ENCODE assay signal across 20 cellular contexts in the genomic region with DNA sequence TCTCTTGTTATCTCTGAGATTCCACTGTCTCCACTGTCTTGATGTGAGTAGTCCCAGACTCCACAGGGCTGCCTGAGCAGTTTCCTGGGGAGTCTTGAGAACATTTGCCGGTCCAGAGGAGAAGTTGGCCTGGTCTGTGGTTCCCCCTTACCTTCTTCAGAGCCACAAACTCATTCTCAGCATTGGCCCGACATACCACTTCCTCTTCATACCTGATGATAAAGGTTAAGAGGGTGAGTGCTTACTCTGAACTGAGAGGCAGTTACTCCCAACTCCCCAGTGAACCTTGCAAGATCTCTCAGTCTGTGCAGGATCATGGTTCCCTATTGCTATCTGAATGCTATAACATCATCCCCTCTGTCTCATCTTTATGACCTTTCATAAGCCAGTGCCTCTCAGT. TPM values are rescaled to one million over a fixed set of nuclear protein-coding genes. Genes with fewer than 3 reads are reported as not detected.
A peak's percentile ranks its signal among the peaks of the same experiment; 100 is the strongest.
DNase-seq lines count a peak whose midpoint lies in the region; ATAC-seq lines count a peak whose summit lies in the region.
"Had no signal": no experiment of that assay in that cellular context is flagged by ENCODE, and none has a peak within 500 bp of the region (broad histone marks: within the 10 kb centered on the region; RNA-seq: fewer than 3 reads in every experiment).

No MANE protein-coding gene starts in this region.

- peak; percentile 31 for DNase-seq in activated naive CD4-positive, alpha-beta T cell treated with anti-CD3 and anti-CD28 coated beads, Interleukin-2, amount 10 ng/mL, durations not matched to agents 7 days and 5 days
- no peak for DNase-seq in activated naive CD4-positive, alpha-beta T cell treated with Interleukin-2 at 50 U/mL for 16 hours
- DNase-seq in T-cell = no peak
- DNase-seq in effector memory CD8-positive, alpha-beta T cell = no peak
- DNase-seq in stimulated activated naive B cell treated with anti-CD40 and anti-IgM and Interleukin-4, amounts not matched to agents 10 μg/mL and 1 μg/mL and 100 μg/mL, for 72 hours = peak; percentile 27
- no peak for DNase-seq in NCI-H2107 treated with DMSO at 0.1 percent for 48 hours (lab: John Stamatoyannopoulos, UW; ENCODE audit: unreplicated experiment)
- no peak for DNase-seq in activated effector memory CD4-positive, alpha-beta T cell treated with anti-CD3 and anti-CD28 coated beads, Interleukin-2, amount 50 U/mL, for 16 hours
- DNase-seq: C1 segment of cervical spinal cord, DND-41, NCI-H1105 treated with DMSO at 0.1 percent for 48 hours, NCI-H1694 treated with DMSO at 0.1 percent for 48 hours, NCI-H2107, NCI-H226, NCI-H524 treated with DMSO at 0.1 percent for 48 hours had no signal

- POLR2A ChIA-PET in T-cell (lab: Charles Lee) = no interaction called here

- no peak overlapping the region for H3K27ac Mint-ChIP-seq in activated naive CD4-positive, alpha-beta T cell treated with anti-CD3 and anti-CD28 coated beads, Interleukin-2, amount 10 ng/mL, durations not matched to agents 7 days and 5 days
- no peak overlapping the region for H3K27ac Mint-ChIP-seq in T-cell
- peak overlapping the region in 1 of 2 donors; percentile 84 for H3K27ac Mint-ChIP-seq in effector memory CD8-positive, alpha-beta T cell
- H3K27ac Mint-ChIP-seq in stimulated activated naive B cell treated with anti-CD40 and anti-IgM and Interleukin-4, amounts not matched to agents 10 μg/mL and 1 μg/mL and 100 μg/mL, for 72 hours = peak overlapping the region; percentile 56

- H3K27me3 Mint-ChIP-seq in activated naive CD4-positive, alpha-beta T cell treated with anti-CD3 and anti-CD28 coated beads, Interleukin-2, amount 10 ng/mL, durations not matched to agents 7 days and 5 days = peaks cover 27% of the 10 kb centered on the region
- H3K27me3 Mint-ChIP-seq in T-cell = peaks cover 0 to 3% of the 10 kb centered on the region in 2 donors
- peaks cover 10 to 18% of the 10 kb centered on the region in 2 donors for H3K27me3 Mint-ChIP-seq in effector memory CD8-positive, alpha-beta T cell
- H3K27me3 Mint-ChIP-seq in stimulated activated naive B cell treated with anti-CD40 and anti-IgM and Interleukin-4, amounts not matched to agents 10 μg/mL and 1 μg/mL and 100 μg/mL, for 72 hours = peaks cover 18 to 28% of the 10 kb centered on the region in 2 donors

- ATAC-seq in T-cell (replicated peaks in 1 of 4) (peak; percentile 45 to 75 (median 72)), GM19351 (IDR thresholded peaks at IDR 0.05; ENCODE audit: unreplicated experiment) (no peak)
- peak; percentile 37 for ATAC-seq in effector memory CD8-positive, alpha-beta T cell (replicated peaks)
- ATAC-seq in stimulated activated naive B cell treated with anti-CD40 and anti-IgM and Interleukin-4, amounts not matched to agents 10 μg/mL and 1 μg/mL and 100 μg/mL, for 72 hours (replicated peaks) = peak; percentile 98 to 99
- ATAC-seq: Panc1, Right ventricle myocardium inferior had no signal

- CTCF ChIA-PET in activated naive CD4-positive, alpha-beta T cell treated with anti-CD3 and anti-CD28 coated beads, Interleukin-2, amount 10 ng/mL, durations not matched to agents 7 days and 5 days (lab: Charles Lee) = interaction anchor here (1.4 kb wide), 1 partner anchor 243 kb away, joined by 3 read pairs; no protein-coding TSS in a partner anchor
- CTCF ChIA-PET in T-cell (lab: Charles Lee) = no interaction called here

- H3K4me3 Mint-ChIP-seq in activated naive CD4-positive, alpha-beta T cell treated with anti-CD3 and anti-CD28 coated beads, Interleukin-2, amount 10 ng/mL, durations not matched to agents 7 days and 5 days = no peak overlapping the region
- peak overlapping the region in 1 of 3 donors; percentile 9 for H3K4me3 Mint-ChIP-seq in T-cell
- no peak overlapping the region for H3K4me3 Mint-ChIP-seq in effector memory CD8-positive, alpha-beta T cell
- peak overlapping the region in 1 of 2 donors; percentile 18 for H3K4me3 Mint-ChIP-seq in stimulated activated naive B cell treated with anti-CD40 and anti-IgM and Interleukin-4, amounts not matched to agents 10 μg/mL and 1 μg/mL and 100 μg/mL, for 72 hours
- H3K4me3 Mint-ChIP-seq: IgD-negative memory B cell had no signal

- no peaks in the 10 kb centered on the region for H3K9me3 Mint-ChIP-seq in activated naive CD4-positive, alpha-beta T cell treated with anti-CD3 and anti-CD28 coated beads, Interleukin-2, amount 10 ng/mL, durations not matched to agents 7 days and 5 days
- no peaks in the 10 kb centered on the region for H3K9me3 Mint-ChIP-seq in T-cell
- no peaks in the 10 kb centered on the region for H3K9me3 Mint-ChIP-seq in effector memory CD8-positive, alpha-beta T cell
- H3K9me3 Mint-ChIP-seq in stimulated activated naive B cell treated with anti-CD40 and anti-IgM and Interleukin-4, amounts not matched to agents 10 μg/mL and 1 μg/mL and 100 μg/mL, for 72 hours = no peaks in the 10 kb centered on the region
- H3K9me3 Mint-ChIP-seq: IgD-negative memory B cell had no signal

- H3K36me3 Mint-ChIP-seq in activated naive CD4-positive, alpha-beta T cell treated with anti-CD3 and anti-CD28 coated beads, Interleukin-2, amount 10 ng/mL, durations not matched to agents 7 days and 5 days = no peaks in the 10 kb centered on the region
- no peaks in the 10 kb centered on the region for H3K36me3 Mint-ChIP-seq in T-cell
- H3K36me3 Mint-ChIP-seq in effector memory CD8-positive, alpha-beta T cell (ENCODE audit: insufficient read depth) = no peaks in the 10 kb centered on the region
- no peaks in the 10 kb centered on the region for H3K36me3 Mint-ChIP-seq in stimulated activated naive B cell treated with anti-CD40 and anti-IgM and Interleukin-4, amounts not matched to agents 10 μg/mL and 1 μg/mL and 100 μg/mL, for 72 hours

- H3K4me1 Mint-ChIP-seq in activated naive CD4-positive, alpha-beta T cell treated with anti-CD3 and anti-CD28 coated beads, Interleukin-2, amount 10 ng/mL, durations not matched to agents 7 days and 5 days = peaks cover 10% of the 10 kb centered on the region
- H3K4me1 Mint-ChIP-seq in T-cell = peaks cover 9 to 14% (median 10%) of the 10 kb centered on the region in 3 donors
- peaks cover 8 to 12% of the 10 kb centered on the region in 2 donors for H3K4me1 Mint-ChIP-seq in effector memory CD8-positive, alpha-beta T cell (ENCODE audit: low read depth in 2 of 2)
- H3K4me1 Mint-ChIP-seq in stimulated activated naive B cell treated with anti-CD40 and anti-IgM and Interleukin-4, amounts not matched to agents 10 μg/mL and 1 μg/mL and 100 μg/mL, for 72 hours = peaks cover 9 to 11% of the 10 kb centered on the region in 2 donors

RNA-seq across cellular contexts. Expression of gene KRT84, which starts 2.6 kb away (rescaled TPM):
- total RNA-seq in T-cell = not detected
- total RNA-seq: A673, LHCN-M2, Right ventricle myocardium inferior had no signal

RNA-seq across cellular contexts. Expression of gene KRT85, which starts 15.6 kb away (rescaled TPM):
- total RNA-seq in T-cell = not detected
- total RNA-seq: A673, LHCN-M2, Right ventricle myocardium inferior had no signal

RNA-seq across cellular contexts. Expression of gene KRT82, which starts 23.3 kb away (rescaled TPM):
- total RNA-seq in T-cell = not detected
- total RNA-seq: A673, LHCN-M2, Right ventricle myocardium inferior had no signal

RNA-seq across cellular contexts. Expression of gene KRT75, which starts 51.3 kb away (rescaled TPM):
- not detected for total RNA-seq in T-cell
- total RNA-seq: A673, LHCN-M2, Right ventricle myocardium inferior had no signal

Comparison
In these comparisons a context has a peak if more than half of its experiments do, and no peak if none do; other contexts are left out.
1. DNase-seq: peak in activated naive CD4-positive, alpha-beta T cell treated with anti-CD3 and anti-CD28 coated beads, Interleukin-2, amount 10 ng/mL, durations not matched to agents 7 days and 5 days (single experiment) and stimulated activated naive B cell treated with anti-CD40 and anti-IgM and Interleukin-4, amounts not matched to agents 10 μg/mL and 1 μg/mL and 100 μg/mL, for 72 hours (single experiment); none in activated naive CD4-positive, alpha-beta T cell treated with Interleukin-2 at 50 U/mL for 16 hours (single experiment), T-cell (0 of 34), effector memory CD8-positive, alpha-beta T cell (0 of 3), NCI-H2107 treated with DMSO at 0.1 percent for 48 hours (single experiment) and activated effector memory CD4-positive, alpha-beta T cell treated with anti-CD3 and anti-CD28 coated beads, Interleukin-2, amount 50 U/mL, for 16 hours (single experiment).